In genomic region chr3:20185733-20186599, GRCh38 we compare ENCODE assay signal across 1 cellular context.
TF ChIP-seq lines count a peak whose summit lies in the region.

SGO1 (minus strand) TSS chr3:20186206; CDS start chr3:20184027, 2,179 bp downstream.

TF ChIP-seq in K562, 482 proteins besides CTCF, POLR2A, EP300 and RAD21 (continued from another document and continues in another):
- TF ChIP-seq PURB (CRISPR knock-in tag; IDR thresholded peaks at IDR 0.05; ENCODE audit: low read depth) (no peak), NFIC (IDR thresholded peaks at IDR 0.05) (no peak), CBX8 (IDR thresholded peaks at IDR 0.05; ENCODE audit: borderline replicate concordance, extremely low read depth, low read depth, low read length, poor library complexity, severe bottlenecking) (no peak), THAP12 (CRISPR knock-in tag; IDR thresholded peaks at IDR 0.05) (peak; percentile 78), FOXP1 (CRISPR knock-in tag; IDR thresholded peaks at IDR 0.05) (0 out of 2 replicates have a peak, but pooled peaks have one; percentile 74), ZNF274 (IDR thresholded peaks at IDR 0.05; ENCODE audit: borderline replicate concordance, low read depth, low read length) (no peak), DNMT1 (IDR thresholded peaks at IDR 0.05) (no peak), MTA3 (IDR thresholded peaks at IDR 0.05; ENCODE audit: borderline replicate concordance) (peak; percentile 82; the same call in 1 of the 2 replicates), ZNF174 (CRISPR knock-in tag; IDR thresholded peaks at IDR 0.05) (no peak), ZFP36 (IDR thresholded peaks at IDR 0.05; ENCODE audit: low read depth, low read length, partially characterized antibody) (no peak), ATF1 (CRISPR knock-in tag; IDR thresholded peaks at IDR 0.05) (no peak), ATF1 (tag; IDR thresholded peaks at IDR 0.05) (peak; percentile 98), ARID4B (CRISPR knock-in tag; IDR thresholded peaks at IDR 0.05) (peak; percentile 99), MYBL2 (IDR thresholded peaks at IDR 0.05; ENCODE audit: low read depth) (peak; percentile 97), MYBL2 (CRISPR knock-in tag; IDR thresholded peaks at IDR 0.05; ENCODE audit: borderline replicate concordance) (peak; percentile 92; the same call in 1 of the 2 replicates), KLF10 (CRISPR knock-in tag; IDR thresholded peaks at IDR 0.05) (no peak), ZNF133 (CRISPR knock-in tag; IDR thresholded peaks at IDR 0.05) (no peak), TCF7 (IDR thresholded peaks at IDR 0.05; ENCODE audit: borderline replicate concordance) (peak; percentile 34; the same call in 1 of the 2 replicates), ESRRA (IDR thresholded peaks at IDR 0.05; ENCODE audit: borderline replicate concordance, low read depth) (peak; percentile 84; the same call in 1 of the 2 replicates), PML (IDR thresholded peaks at IDR 0.05; ENCODE audit: low read length) (peak; percentile 85), ZBTB12 (CRISPR knock-in tag; IDR thresholded peaks at IDR 0.05) (peak; percentile 77), SMARCE1 (IDR thresholded peaks at IDR 0.05) (no peak; the same call in none of the 2 replicates), HOMEZ (CRISPR knock-in tag; IDR thresholded peaks at IDR 0.05) (no peak), TAF15 (IDR thresholded peaks at IDR 0.05; ENCODE audit: low read depth, low read length) (no peak), SRSF3 (IDR thresholded peaks at IDR 0.05; ENCODE audit: insufficient read depth, low read length) (no peak), RBM25 (IDR thresholded peaks at IDR 0.05; ENCODE audit: low read depth, low read length, severe bottlenecking) (peak; percentile 72), HDAC1 (IDR thresholded peaks at IDR 0.05) (peak in 1 of 2 experiments; percentile 99; a peak in 2 of 4 replicates), ETS1 (conservative IDR thresholded peaks at IDR 0.05; ENCODE audit: control insufficient read depth, low read depth, low read length) (peak; percentile 79; the same call in 1 of the 2 replicates), PTRF (tag; IDR thresholded peaks at IDR 0.05) (no peak), ZNF644 (tag; IDR thresholded peaks at IDR 0.05; ENCODE audit: low read depth) (peak; percentile 57; the same call in 1 of the 2 replicates), FOXJ3 (CRISPR knock-in tag; IDR thresholded peaks at IDR 0.05) (no peak), TCF7L2 (IDR thresholded peaks at IDR 0.05; ENCODE audit: low read depth, low read length) (no peak), POLR2AphosphoS2 (IDR thresholded peaks at IDR 0.05; ENCODE audit: low read length) (no peak; the same call in 1 of the 2 replicates), HDAC2 (IDR thresholded peaks at IDR 0.05) (peak; percentile 67; the same call in 1 of the 2 replicates), MCM2 (IDR thresholded peaks at IDR 0.05; ENCODE audit: low read depth) (no peak), TSHZ1 (CRISPR knock-in tag; IDR thresholded peaks at IDR 0.05) (no peak)
- TF ChIP-seq, protein P1, sequence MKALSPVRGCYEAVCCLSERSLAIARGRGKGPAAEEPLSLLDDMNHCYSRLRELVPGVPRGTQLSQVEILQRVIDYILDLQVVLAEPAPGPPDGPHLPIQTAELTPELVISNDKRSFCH (CRISPR knock-in tag; IDR thresholded peaks at IDR 0.05): no peak
- TF ChIP-seq, protein P1 (tag; IDR thresholded peaks at IDR 0.05): peak; percentile 81; the same call in 1 of the 2 replicates
- TF ChIP-seq, protein P2, sequence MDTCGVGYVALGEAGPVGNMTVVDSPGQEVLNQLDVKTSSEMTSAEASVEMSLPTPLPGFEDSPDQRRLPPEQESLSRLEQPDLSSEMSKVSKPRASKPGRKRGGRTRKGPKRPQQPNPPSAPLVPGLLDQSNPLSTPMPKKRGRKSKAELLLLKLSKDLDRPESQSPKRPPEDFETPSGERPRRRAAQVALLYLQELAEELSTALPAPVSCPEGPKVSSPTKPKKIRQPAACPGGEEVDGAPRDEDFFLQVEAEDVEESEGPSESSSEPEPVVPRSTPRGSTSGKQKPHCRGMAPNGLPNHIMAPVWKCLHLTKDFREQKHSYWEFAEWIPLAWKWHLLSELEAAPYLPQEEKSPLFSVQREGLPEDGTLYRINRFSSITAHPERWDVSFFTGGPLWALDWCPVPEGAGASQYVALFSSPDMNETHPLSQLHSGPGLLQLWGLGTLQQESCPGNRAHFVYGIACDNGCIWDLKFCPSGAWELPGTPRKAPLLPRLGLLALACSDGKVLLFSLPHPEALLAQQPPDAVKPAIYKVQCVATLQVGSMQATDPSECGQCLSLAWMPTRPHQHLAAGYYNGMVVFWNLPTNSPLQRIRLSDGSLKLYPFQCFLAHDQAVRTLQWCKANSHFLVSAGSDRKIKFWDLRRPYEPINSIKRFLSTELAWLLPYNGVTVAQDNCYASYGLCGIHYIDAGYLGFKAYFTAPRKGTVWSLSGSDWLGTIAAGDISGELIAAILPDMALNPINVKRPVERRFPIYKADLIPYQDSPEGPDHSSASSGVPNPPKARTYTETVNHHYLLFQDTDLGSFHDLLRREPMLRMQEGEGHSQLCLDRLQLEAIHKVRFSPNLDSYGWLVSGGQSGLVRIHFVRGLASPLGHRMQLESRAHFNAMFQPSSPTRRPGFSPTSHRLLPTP (IDR thresholded peaks at IDR 0.05; ENCODE audit: borderline replicate concordance, extremely low read depth, insufficient read length): no peak
- TF ChIP-seq, protein P3, sequence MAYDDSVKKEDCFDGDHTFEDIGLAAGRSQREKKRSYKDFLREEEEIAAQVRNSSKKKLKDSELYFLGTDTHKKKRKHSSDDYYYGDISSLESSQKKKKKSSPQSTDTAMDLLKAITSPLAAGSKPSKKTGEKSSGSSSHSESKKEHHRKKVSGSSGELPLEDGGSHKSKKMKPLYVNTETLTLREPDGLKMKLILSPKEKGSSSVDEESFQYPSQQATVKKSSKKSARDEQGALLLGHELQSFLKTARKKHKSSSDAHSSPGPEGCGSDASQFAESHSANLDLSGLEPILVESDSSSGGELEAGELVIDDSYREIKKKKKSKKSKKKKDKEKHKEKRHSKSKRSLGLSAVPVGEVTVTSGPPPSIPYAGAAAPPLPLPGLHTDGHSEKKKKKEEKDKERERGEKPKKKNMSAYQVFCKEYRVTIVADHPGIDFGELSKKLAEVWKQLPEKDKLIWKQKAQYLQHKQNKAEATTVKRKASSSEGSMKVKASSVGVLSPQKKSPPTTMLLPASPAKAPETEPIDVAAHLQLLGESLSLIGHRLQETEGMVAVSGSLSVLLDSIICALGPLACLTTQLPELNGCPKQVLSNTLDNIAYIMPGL (CRISPR knock-in tag; IDR thresholded peaks at IDR 0.05): no peak; the same call in 1 of the 2 replicates
- TF ChIP-seq, protein P4, sequence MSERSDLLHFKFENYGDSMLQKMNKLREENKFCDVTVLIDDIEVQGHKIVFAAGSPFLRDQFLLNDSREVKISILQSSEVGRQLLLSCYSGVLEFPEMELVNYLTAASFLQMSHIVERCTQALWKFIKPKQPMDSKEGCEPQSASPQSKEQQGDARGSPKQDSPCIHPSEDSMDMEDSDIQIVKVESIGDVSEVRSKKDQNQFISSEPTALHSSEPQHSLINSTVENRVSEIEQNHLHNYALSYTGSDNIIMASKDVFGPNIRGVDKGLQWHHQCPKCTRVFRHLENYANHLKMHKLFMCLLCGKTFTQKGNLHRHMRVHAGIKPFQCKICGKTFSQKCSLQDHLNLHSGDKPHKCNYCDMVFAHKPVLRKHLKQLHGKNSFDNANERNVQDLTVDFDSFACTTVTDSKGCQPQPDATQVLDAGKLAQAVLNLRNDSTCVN (CRISPR knock-in tag; IDR thresholded peaks at IDR 0.05): no peak
